1 cellular context compared by ENCODE assay signal in the genomic region with DNA sequence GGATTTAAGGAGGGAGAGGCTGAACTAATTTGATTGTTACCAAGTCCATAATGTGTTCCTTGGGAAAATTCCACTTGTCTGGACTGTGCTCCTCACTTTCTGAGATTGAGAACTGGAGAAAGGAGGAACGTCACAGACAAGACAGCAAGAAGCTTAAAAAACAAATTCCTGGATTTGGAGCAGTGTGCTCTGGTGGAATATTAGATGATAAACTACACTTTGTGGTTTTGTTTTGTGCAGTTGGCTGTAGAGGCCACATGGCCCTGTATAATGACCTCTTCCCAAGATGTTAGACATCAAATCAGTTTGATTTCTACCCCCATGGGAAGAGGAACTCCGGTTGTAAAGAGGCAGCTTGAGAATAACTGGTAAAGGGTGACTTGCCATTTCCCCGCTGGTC.
TF ChIP-seq lines count a peak whose summit lies in the region.

No MANE protein-coding gene starts in this region.

TF ChIP-seq in GM12878, 131 proteins besides CTCF, POLR2A, EP300 and RAD21 (continued from another document):
- TF ChIP-seq ZBTB33 (IDR thresholded peaks at IDR 0.05), result no peak
- TF ChIP-seq, protein P1, sequence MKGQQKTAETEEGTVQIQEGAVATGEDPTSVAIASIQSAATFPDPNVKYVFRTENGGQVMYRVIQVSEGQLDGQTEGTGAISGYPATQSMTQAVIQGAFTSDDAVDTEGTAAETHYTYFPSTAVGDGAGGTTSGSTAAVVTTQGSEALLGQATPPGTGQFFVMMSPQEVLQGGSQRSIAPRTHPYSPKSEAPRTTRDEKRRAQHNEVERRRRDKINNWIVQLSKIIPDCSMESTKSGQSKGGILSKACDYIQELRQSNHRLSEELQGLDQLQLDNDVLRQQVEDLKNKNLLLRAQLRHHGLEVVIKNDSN (IDR thresholded peaks at IDR 0.05; ENCODE audit: borderline replicate concordance, extremely low read length, insufficient read depth, low read depth, low read length), result no peak
- TF ChIP-seq ELK1 (IDR thresholded peaks at IDR 0.05; ENCODE audit: low read depth, low read length), result no peak
